Comparison of ENCODE assay signal across 1 cellular context in genomic region chr19:41904118-41904870, GRCh38.
TF ChIP-seq lines count a peak whose summit lies in the region.

No MANE protein-coding gene starts in this region.

TF ChIP-seq in HepG2, 621 proteins besides CTCF, POLR2A, EP300 and RAD21 (continued from another document and continues in another):
- TF ChIP-seq PATZ1 (CRISPR knock-in tag; IDR thresholded peaks at IDR 0.05) = peak; percentile 75
- no peak for TF ChIP-seq XBP1 (CRISPR knock-in tag; IDR thresholded peaks at IDR 0.05)
- no peak for TF ChIP-seq SMYD3 (CRISPR knock-in tag; IDR thresholded peaks at IDR 0.05)
- no peak for TF ChIP-seq ATM (IDR thresholded peaks at IDR 0.05; ENCODE audit: borderline replicate concordance)
- TF ChIP-seq ZNF563 (CRISPR knock-in tag; IDR thresholded peaks at IDR 0.05) = no peak
- no peak for TF ChIP-seq ZNF550 (CRISPR knock-in tag; IDR thresholded peaks at IDR 0.05; ENCODE audit: borderline replicate concordance)
- TF ChIP-seq NKX3-1 (CRISPR knock-in tag; IDR thresholded peaks at IDR 0.05) = no peak
- TF ChIP-seq FIP1L1 (IDR thresholded peaks at IDR 0.05; ENCODE audit: borderline replicate concordance, insufficient read depth, low read depth, low read length) = no peak
- TF ChIP-seq, protein P1, sequence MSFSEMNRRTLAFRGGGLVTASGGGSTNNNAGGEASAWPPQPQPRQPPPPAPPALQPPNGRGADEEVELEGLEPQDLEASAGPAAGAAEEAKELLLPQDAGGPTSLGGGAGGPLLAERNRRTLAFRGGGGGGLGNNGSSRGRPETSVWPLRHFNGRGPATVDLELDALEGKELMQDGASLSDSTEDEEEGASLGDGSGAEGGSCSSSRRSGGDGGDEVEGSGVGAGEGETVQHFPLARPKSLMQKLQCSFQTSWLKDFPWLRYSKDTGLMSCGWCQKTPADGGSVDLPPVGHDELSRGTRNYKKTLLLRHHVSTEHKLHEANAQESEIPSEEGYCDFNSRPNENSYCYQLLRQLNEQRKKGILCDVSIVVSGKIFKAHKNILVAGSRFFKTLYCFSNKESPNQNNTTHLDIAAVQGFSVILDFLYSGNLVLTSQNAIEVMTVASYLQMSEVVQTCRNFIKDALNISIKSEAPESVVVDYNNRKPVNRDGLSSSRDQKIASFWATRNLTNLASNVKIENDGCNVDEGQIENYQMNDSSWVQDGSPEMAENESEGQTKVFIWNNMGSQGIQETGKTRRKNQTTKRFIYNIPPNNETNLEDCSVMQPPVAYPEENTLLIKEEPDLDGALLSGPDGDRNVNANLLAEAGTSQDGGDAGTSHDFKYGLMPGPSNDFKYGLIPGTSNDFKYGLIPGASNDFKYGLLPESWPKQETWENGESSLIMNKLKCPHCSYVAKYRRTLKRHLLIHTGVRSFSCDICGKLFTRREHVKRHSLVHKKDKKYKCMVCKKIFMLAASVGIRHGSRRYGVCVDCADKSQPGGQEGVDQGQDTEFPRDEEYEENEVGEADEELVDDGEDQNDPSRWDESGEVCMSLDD (CRISPR knock-in tag; IDR thresholded peaks at IDR 0.05; ENCODE audit: borderline replicate concordance) = no peak
- TF ChIP-seq ZNF564 (CRISPR knock-in tag; IDR thresholded peaks at IDR 0.05) = no peak
- TF ChIP-seq ZNF468 (CRISPR knock-in tag; IDR thresholded peaks at IDR 0.05) = no peak
- no peak for TF ChIP-seq RFX1 (IDR thresholded peaks at IDR 0.05)
- no peak for TF ChIP-seq KLF9 (CRISPR knock-in tag; IDR thresholded peaks at IDR 0.05; ENCODE audit: low read depth)
- TF ChIP-seq NAIF1 (CRISPR knock-in tag; IDR thresholded peaks at IDR 0.05; ENCODE audit: borderline replicate concordance) = no peak
- peak; percentile 55; the same call in 1 of the 2 replicates for TF ChIP-seq YEATS2 (CRISPR knock-in tag; IDR thresholded peaks at IDR 0.05; ENCODE audit: borderline replicate concordance)
- TF ChIP-seq GZF1 (CRISPR knock-in tag; IDR thresholded peaks at IDR 0.05) = no peak
- TF ChIP-seq CBX1 (IDR thresholded peaks at IDR 0.05; ENCODE audit: low read depth) = no peak
- TF ChIP-seq NCOA1 (CRISPR knock-in tag; IDR thresholded peaks at IDR 0.05) = no peak
- TF ChIP-seq RBFOX2 (IDR thresholded peaks at IDR 0.05; ENCODE audit: low read depth, low read length) = peak; percentile 39; the same call in 1 of the 2 replicates
- no peak for TF ChIP-seq ZBTB44 (CRISPR knock-in tag; IDR thresholded peaks at IDR 0.05)
- TF ChIP-seq GLI4 (CRISPR knock-in tag; IDR thresholded peaks at IDR 0.05; ENCODE audit: borderline replicate concordance) = no peak
- TF ChIP-seq KDM2A (CRISPR knock-in tag; IDR thresholded peaks at IDR 0.05; ENCODE audit: borderline replicate concordance, low read depth) = peak; percentile 39; the same call in 1 of the 2 replicates
- TF ChIP-seq MTA3 (CRISPR knock-in tag; IDR thresholded peaks at IDR 0.05) = no peak
- TF ChIP-seq HDAC6 (IDR thresholded peaks at IDR 0.05; ENCODE audit: low read depth, low read length) = no peak
- TF ChIP-seq ZZZ3 (CRISPR knock-in tag; IDR thresholded peaks at IDR 0.05; ENCODE audit: borderline replicate concordance) = no peak
- no peak for TF ChIP-seq ZNF749 (CRISPR knock-in tag; IDR thresholded peaks at IDR 0.05; ENCODE audit: borderline replicate concordance)
- no peak for TF ChIP-seq ZBTB8A (CRISPR knock-in tag; IDR thresholded peaks at IDR 0.05; ENCODE audit: borderline replicate concordance, low read depth)
- TF ChIP-seq, protein P2, sequence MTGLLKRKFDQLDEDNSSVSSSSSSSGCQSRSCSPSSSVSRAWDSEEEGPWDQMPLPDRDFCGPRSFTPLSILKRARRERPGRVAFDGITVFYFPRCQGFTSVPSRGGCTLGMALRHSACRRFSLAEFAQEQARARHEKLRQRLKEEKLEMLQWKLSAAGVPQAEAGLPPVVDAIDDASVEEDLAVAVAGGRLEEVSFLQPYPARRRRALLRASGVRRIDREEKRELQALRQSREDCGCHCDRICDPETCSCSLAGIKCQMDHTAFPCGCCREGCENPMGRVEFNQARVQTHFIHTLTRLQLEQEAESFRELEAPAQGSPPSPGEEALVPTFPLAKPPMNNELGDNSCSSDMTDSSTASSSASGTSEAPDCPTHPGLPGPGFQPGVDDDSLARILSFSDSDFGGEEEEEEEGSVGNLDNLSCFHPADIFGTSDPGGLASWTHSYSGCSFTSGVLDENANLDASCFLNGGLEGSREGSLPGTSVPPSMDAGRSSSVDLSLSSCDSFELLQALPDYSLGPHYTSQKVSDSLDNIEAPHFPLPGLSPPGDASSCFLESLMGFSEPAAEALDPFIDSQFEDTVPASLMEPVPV (CRISPR knock-in tag; IDR thresholded peaks at IDR 0.05) = no peak
- TF ChIP-seq, protein P3, sequence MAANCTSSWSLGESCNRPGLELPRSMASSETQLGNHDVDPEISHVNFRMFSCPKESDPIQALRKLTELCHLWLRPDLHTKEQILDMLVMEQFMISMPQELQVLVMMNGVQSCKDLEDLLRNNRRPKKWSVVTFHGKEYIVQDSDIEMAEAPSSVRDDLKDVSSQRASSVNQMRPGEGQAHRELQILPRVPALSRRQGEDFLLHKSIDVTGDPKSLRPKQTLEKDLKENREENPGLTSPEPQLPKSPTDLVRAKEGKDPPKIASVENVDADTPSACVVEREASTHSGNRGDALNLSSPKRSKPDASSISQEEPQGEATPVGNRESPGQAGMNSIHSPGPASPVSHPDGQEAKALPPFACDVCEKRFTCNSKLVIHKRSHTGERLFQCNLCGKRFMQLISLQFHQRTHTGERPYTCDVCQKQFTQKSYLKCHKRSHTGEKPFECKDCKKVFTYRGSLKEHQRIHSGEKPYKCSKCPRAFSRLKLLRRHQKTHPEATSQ (CRISPR knock-in tag; IDR thresholded peaks at IDR 0.05; ENCODE audit: borderline replicate concordance) = no peak
- no peak for TF ChIP-seq PRDM15 (CRISPR knock-in tag; IDR thresholded peaks at IDR 0.05)
- TF ChIP-seq ZNF530 (CRISPR knock-in tag; IDR thresholded peaks at IDR 0.05; ENCODE audit: low read depth) = no peak
- no peak for TF ChIP-seq CBX2 (IDR thresholded peaks at IDR 0.05; ENCODE audit: low read depth, low read length)
- TF ChIP-seq CBX2 (CRISPR knock-in tag; IDR thresholded peaks at IDR 0.05; ENCODE audit: low read depth) = no peak
- TF ChIP-seq HOMEZ (CRISPR knock-in tag; IDR thresholded peaks at IDR 0.05; ENCODE audit: low read depth) = peak; percentile 62; the same call in 1 of the 2 replicates
- TF ChIP-seq, protein P4, sequence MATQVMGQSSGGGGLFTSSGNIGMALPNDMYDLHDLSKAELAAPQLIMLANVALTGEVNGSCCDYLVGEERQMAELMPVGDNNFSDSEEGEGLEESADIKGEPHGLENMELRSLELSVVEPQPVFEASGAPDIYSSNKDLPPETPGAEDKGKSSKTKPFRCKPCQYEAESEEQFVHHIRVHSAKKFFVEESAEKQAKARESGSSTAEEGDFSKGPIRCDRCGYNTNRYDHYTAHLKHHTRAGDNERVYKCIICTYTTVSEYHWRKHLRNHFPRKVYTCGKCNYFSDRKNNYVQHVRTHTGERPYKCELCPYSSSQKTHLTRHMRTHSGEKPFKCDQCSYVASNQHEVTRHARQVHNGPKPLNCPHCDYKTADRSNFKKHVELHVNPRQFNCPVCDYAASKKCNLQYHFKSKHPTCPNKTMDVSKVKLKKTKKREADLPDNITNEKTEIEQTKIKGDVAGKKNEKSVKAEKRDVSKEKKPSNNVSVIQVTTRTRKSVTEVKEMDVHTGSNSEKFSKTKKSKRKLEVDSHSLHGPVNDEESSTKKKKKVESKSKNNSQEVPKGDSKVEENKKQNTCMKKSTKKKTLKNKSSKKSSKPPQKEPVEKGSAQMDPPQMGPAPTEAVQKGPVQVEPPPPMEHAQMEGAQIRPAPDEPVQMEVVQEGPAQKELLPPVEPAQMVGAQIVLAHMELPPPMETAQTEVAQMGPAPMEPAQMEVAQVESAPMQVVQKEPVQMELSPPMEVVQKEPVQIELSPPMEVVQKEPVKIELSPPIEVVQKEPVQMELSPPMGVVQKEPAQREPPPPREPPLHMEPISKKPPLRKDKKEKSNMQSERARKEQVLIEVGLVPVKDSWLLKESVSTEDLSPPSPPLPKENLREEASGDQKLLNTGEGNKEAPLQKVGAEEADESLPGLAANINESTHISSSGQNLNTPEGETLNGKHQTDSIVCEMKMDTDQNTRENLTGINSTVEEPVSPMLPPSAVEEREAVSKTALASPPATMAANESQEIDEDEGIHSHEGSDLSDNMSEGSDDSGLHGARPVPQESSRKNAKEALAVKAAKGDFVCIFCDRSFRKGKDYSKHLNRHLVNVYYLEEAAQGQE (IDR thresholded peaks at IDR 0.05; ENCODE audit: borderline replicate concordance in 1 of 2, low read depth in 1 of 2, low read length in 2 of 2) = no peak
- no peak for TF ChIP-seq ZMYM2 (CRISPR knock-in tag; IDR thresholded peaks at IDR 0.05)
